1 cellular context compared by ENCODE assay signal in genomic region chr19:47210689-47211316, GRCh38.
A peak's percentile ranks its signal among the peaks of the same experiment; 100 is the strongest.
TF ChIP-seq lines count a peak whose summit lies in the region.

No MANE protein-coding gene starts in this region.

TF ChIP-seq in K562, 482 proteins besides CTCF, POLR2A, EP300 and RAD21 (continued from another document and continues in another):
- TF ChIP-seq ZNF644 (tag; IDR thresholded peaks at IDR 0.05; ENCODE audit: low read depth) (peak; percentile 90), TBP (optimal IDR thresholded peaks at IDR 0.05; ENCODE audit: low read depth, low read length) (peak; percentile 54), POU5F1 (IDR thresholded peaks at IDR 0.05; ENCODE audit: borderline replicate concordance, low read depth, low read length, partially characterized antibody) (no peak), KLF16 (IDR thresholded peaks at IDR 0.05) (no peak), GABPA (tag; conservative IDR thresholded peaks at IDR 0.05; ENCODE audit: low read depth) (peak; percentile 72), PATZ1 (CRISPR knock-in tag; IDR thresholded peaks at IDR 0.05; ENCODE audit: borderline replicate concordance) (0 out of 2 replicates have a peak, but pooled peaks have one; percentile 55), ARID2 (IDR thresholded peaks at IDR 0.05) (0 out of 2 replicates have a peak, but pooled peaks have one; percentile 49), CBX3 (IDR thresholded peaks at IDR 0.05; ENCODE audit: borderline replicate concordance in 1 of 2, low read length in 2 of 2) (0 out of 3 replicates have a peak, but pooled peaks of 1 of the 2 experiments have one; percentile 43), NELFE (IDR thresholded peaks at IDR 0.05; ENCODE audit: insufficient read depth, insufficient read length) (no peak), ZNF239 (CRISPR knock-in tag; IDR thresholded peaks at IDR 0.05) (peak; percentile 68; the same call in 1 of the 2 replicates), SMC3 (conservative IDR thresholded peaks at IDR 0.05; ENCODE audit: insufficient read depth, low read depth, low read length) (peak; percentile 83), NFE2 (IDR thresholded peaks at IDR 0.05; ENCODE audit: low read depth) (no peak), NFYB (IDR thresholded peaks at IDR 0.05; ENCODE audit: extremely low read depth, insufficient read length) (no peak), CREM (IDR thresholded peaks at IDR 0.05; ENCODE audit: low read depth) (0 out of 2 replicates have a peak, but pooled peaks have one; percentile 17), NCOA1 (IDR thresholded peaks at IDR 0.05; ENCODE audit: low read depth) (no peak), ZNF24 (IDR thresholded peaks at IDR 0.05) (peak; percentile 49; the same call in 1 of the 2 replicates), RNF219 (CRISPR knock-in tag; IDR thresholded peaks at IDR 0.05) (no peak), E2F3 (CRISPR knock-in tag; IDR thresholded peaks at IDR 0.05) (peak; percentile 66; the same call in 1 of the 2 replicates), TAF1 (IDR thresholded peaks at IDR 0.05; ENCODE audit: control insufficient read depth, extremely low read depth, insufficient read depth, low read length, severe bottlenecking) (no peak), BACH1 (tag; IDR thresholded peaks at IDR 0.05) (peak; percentile 83), HMG20A (CRISPR knock-in tag; conservative IDR thresholded peaks at IDR 0.05) (no peak), ZNF311 (CRISPR knock-in tag; IDR thresholded peaks at IDR 0.05) (0 out of 2 replicates have a peak, but pooled peaks have one; percentile 49), MITF (IDR thresholded peaks at IDR 0.05) (peak; percentile 61), ZSCAN32 (CRISPR knock-in tag; IDR thresholded peaks at IDR 0.05) (no peak), CBFB (CRISPR knock-in tag; IDR thresholded peaks at IDR 0.05) (no peak), HNRNPH1 (optimal IDR thresholded peaks at IDR 0.05; ENCODE audit: low read depth, low read length) (no peak), ZNF143 (CRISPR knock-in tag; IDR thresholded peaks at IDR 0.05) (no peak)
- TF ChIP-seq, protein P1, sequence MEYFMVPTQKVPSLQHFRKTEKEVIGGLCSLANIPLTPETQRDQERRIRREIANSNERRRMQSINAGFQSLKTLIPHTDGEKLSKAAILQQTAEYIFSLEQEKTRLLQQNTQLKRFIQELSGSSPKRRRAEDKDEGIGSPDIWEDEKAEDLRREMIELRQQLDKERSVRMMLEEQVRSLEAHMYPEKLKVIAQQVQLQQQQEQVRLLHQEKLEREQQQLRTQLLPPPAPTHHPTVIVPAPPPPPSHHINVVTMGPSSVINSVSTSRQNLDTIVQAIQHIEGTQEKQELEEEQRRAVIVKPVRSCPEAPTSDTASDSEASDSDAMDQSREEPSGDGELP (CRISPR knock-in tag; IDR thresholded peaks at IDR 0.05; ENCODE audit: borderline replicate concordance) = peak; percentile 12; the same call in 1 of the 2 replicates
- TF ChIP-seq, protein P2, sequence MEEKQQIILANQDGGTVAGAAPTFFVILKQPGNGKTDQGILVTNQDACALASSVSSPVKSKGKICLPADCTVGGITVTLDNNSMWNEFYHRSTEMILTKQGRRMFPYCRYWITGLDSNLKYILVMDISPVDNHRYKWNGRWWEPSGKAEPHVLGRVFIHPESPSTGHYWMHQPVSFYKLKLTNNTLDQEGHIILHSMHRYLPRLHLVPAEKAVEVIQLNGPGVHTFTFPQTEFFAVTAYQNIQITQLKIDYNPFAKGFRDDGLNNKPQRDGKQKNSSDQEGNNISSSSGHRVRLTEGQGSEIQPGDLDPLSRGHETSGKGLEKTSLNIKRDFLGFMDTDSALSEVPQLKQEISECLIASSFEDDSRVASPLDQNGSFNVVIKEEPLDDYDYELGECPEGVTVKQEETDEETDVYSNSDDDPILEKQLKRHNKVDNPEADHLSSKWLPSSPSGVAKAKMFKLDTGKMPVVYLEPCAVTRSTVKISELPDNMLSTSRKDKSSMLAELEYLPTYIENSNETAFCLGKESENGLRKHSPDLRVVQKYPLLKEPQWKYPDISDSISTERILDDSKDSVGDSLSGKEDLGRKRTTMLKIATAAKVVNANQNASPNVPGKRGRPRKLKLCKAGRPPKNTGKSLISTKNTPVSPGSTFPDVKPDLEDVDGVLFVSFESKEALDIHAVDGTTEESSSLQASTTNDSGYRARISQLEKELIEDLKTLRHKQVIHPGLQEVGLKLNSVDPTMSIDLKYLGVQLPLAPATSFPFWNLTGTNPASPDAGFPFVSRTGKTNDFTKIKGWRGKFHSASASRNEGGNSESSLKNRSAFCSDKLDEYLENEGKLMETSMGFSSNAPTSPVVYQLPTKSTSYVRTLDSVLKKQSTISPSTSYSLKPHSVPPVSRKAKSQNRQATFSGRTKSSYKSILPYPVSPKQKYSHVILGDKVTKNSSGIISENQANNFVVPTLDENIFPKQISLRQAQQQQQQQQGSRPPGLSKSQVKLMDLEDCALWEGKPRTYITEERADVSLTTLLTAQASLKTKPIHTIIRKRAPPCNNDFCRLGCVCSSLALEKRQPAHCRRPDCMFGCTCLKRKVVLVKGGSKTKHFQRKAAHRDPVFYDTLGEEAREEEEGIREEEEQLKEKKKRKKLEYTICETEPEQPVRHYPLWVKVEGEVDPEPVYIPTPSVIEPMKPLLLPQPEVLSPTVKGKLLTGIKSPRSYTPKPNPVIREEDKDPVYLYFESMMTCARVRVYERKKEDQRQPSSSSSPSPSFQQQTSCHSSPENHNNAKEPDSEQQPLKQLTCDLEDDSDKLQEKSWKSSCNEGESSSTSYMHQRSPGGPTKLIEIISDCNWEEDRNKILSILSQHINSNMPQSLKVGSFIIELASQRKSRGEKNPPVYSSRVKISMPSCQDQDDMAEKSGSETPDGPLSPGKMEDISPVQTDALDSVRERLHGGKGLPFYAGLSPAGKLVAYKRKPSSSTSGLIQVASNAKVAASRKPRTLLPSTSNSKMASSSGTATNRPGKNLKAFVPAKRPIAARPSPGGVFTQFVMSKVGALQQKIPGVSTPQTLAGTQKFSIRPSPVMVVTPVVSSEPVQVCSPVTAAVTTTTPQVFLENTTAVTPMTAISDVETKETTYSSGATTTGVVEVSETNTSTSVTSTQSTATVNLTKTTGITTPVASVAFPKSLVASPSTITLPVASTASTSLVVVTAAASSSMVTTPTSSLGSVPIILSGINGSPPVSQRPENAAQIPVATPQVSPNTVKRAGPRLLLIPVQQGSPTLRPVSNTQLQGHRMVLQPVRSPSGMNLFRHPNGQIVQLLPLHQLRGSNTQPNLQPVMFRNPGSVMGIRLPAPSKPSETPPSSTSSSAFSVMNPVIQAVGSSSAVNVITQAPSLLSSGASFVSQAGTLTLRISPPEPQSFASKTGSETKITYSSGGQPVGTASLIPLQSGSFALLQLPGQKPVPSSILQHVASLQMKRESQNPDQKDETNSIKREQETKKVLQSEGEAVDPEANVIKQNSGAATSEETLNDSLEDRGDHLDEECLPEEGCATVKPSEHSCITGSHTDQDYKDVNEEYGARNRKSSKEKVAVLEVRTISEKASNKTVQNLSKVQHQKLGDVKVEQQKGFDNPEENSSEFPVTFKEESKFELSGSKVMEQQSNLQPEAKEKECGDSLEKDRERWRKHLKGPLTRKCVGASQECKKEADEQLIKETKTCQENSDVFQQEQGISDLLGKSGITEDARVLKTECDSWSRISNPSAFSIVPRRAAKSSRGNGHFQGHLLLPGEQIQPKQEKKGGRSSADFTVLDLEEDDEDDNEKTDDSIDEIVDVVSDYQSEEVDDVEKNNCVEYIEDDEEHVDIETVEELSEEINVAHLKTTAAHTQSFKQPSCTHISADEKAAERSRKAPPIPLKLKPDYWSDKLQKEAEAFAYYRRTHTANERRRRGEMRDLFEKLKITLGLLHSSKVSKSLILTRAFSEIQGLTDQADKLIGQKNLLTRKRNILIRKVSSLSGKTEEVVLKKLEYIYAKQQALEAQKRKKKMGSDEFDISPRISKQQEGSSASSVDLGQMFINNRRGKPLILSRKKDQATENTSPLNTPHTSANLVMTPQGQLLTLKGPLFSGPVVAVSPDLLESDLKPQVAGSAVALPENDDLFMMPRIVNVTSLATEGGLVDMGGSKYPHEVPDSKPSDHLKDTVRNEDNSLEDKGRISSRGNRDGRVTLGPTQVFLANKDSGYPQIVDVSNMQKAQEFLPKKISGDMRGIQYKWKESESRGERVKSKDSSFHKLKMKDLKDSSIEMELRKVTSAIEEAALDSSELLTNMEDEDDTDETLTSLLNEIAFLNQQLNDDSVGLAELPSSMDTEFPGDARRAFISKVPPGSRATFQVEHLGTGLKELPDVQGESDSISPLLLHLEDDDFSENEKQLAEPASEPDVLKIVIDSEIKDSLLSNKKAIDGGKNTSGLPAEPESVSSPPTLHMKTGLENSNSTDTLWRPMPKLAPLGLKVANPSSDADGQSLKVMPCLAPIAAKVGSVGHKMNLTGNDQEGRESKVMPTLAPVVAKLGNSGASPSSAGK (IDR thresholded peaks at IDR 0.05) = peak; percentile 96
- TF ChIP-seq, protein P3, sequence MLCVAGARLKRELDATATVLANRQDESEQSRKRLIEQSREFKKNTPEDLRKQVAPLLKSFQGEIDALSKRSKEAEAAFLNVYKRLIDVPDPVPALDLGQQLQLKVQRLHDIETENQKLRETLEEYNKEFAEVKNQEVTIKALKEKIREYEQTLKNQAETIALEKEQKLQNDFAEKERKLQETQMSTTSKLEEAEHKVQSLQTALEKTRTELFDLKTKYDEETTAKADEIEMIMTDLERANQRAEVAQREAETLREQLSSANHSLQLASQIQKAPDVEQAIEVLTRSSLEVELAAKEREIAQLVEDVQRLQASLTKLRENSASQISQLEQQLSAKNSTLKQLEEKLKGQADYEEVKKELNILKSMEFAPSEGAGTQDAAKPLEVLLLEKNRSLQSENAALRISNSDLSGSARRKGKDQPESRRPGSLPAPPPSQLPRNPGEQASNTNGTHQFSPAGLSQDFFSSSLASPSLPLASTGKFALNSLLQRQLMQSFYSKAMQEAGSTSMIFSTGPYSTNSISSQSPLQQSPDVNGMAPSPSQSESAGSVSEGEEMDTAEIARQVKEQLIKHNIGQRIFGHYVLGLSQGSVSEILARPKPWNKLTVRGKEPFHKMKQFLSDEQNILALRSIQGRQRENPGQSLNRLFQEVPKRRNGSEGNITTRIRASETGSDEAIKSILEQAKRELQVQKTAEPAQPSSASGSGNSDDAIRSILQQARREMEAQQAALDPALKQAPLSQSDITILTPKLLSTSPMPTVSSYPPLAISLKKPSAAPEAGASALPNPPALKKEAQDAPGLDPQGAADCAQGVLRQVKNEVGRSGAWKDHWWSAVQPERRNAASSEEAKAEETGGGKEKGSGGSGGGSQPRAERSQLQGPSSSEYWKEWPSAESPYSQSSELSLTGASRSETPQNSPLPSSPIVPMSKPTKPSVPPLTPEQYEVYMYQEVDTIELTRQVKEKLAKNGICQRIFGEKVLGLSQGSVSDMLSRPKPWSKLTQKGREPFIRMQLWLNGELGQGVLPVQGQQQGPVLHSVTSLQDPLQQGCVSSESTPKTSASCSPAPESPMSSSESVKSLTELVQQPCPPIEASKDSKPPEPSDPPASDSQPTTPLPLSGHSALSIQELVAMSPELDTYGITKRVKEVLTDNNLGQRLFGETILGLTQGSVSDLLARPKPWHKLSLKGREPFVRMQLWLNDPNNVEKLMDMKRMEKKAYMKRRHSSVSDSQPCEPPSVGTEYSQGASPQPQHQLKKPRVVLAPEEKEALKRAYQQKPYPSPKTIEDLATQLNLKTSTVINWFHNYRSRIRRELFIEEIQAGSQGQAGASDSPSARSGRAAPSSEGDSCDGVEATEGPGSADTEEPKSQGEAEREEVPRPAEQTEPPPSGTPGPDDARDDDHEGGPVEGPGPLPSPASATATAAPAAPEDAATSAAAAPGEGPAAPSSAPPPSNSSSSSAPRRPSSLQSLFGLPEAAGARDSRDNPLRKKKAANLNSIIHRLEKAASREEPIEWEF (CRISPR knock-in tag; IDR thresholded peaks at IDR 0.05) = peak; percentile 37; the same call in 1 of the 2 replicates
- TF ChIP-seq, protein P4, sequence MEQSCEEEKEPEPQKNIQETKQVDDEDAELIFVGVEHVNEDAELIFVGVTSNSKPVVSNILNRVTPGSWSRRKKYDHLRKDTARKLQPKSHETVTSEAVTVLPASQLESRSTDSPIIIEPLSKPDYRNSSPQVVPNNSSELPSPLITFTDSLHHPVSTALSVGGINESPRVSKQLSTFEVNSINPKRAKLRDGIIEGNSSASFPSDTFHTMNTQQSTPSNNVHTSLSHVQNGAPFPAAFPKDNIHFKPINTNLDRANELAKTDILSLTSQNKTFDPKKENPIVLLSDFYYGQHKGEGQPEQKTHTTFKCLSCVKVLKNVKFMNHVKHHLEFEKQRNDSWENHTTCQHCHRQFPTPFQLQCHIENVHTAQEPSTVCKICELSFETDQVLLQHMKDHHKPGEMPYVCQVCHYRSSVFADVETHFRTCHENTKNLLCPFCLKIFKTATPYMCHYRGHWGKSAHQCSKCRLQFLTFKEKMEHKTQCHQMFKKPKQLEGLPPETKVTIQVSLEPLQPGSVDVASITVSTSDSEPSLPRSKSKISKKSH (CRISPR knock-in tag; IDR thresholded peaks at IDR 0.05) = no peak
